Comparison of ENCODE assay signal across 10 cellular contexts in the genomic region with DNA sequence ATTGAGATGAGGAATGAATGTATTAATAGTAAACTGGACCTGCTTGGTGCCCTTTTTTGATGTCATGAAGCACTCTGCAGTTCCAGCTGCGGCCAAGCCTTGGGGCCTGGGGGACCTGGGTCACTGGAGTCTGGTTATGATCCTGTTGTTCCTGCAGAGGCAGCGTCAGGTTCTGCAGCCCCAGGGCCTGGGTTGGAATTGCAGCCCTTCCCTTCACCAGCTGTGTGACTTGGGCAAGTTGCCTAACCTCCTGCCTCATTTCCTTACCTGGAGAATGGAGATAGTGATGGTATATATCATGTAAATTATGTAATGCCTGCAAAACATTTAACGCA. TPM values are rescaled to one million over a fixed set of nuclear protein-coding genes. Genes with fewer than 3 reads are reported as not detected.
DNase-seq lines count a peak whose midpoint lies in the region; ATAC-seq, FAIRE-seq and TF ChIP-seq lines count a peak whose summit lies in the region.
"Had no signal": no experiment of that assay in that cellular context is flagged by ENCODE, and none has a peak within 500 bp of the region (broad histone marks: within the 10 kb centered on the region; RNA-seq: fewer than 3 reads in every experiment).

No MANE protein-coding gene starts in this region.

- no peaks in the 10 kb centered on the region for H3K9me3 ChIP-seq in Panc1 (ENCODE audit: control insufficient read depth, insufficient read depth, low read depth, low read length)
- no peaks in the 10 kb centered on the region for H3K9me3 ChIP-seq in kidney (ENCODE audit: control insufficient read depth in 1 of 2, low read length in 2 of 2)
- no peaks in the 10 kb centered on the region for H3K9me3 ChIP-seq in tibial artery
- no peaks in the 10 kb centered on the region for H3K9me3 ChIP-seq in endodermal cell (ENCODE audit: control insufficient read depth, low read length)
- H3K9me3 ChIP-seq in body of pancreas: no peaks in the 10 kb centered on the region
- H3K9me3 ChIP-seq: uterus had no signal

- BruUV-seq in Panc1 (replicated peaks; lab: Mats Ljungman, UMichigan): no TSS peak

- peak; percentile 75 for ATAC-seq in Panc1
- no peak for ATAC-seq in body of pancreas

- H3K36me3 ChIP-seq in Panc1 (ENCODE audit: control insufficient read depth, insufficient read depth, low read length) (no peaks in the 10 kb centered on the region), kidney (ENCODE audit: control insufficient read depth in 1 of 2, insufficient read depth in 2 of 2, low read length in 2 of 2) (no peaks in the 10 kb centered on the region), tibial artery (no peaks in the 10 kb centered on the region), endodermal cell (ENCODE audit: control insufficient read depth, insufficient read depth, low read length) (no peaks in the 10 kb centered on the region), body of pancreas (replicated peaks in 1 of 2; ENCODE audit: insufficient read depth in 1 of 2, low read depth in 2 of 2) (no peaks in the 10 kb centered on the region)
- H3K36me3 ChIP-seq: uterus had no signal

- H3K36me3 Mint-ChIP-seq in activated CD4-positive, alpha-beta memory T cell treated with anti-CD3 and anti-CD28 coated beads for 36 hours: peaks cover 2% of the 10 kb centered on the region
- H3K36me3 Mint-ChIP-seq in activated CD4-positive, alpha-beta memory T cell treated with anti-CD3 and anti-CD28 coated beads, Interleukin-2, amount 10 ng/mL, durations not matched to agents 7 days and 5 days (ENCODE audit: low read depth): peaks cover 4% of the 10 kb centered on the region
- no peaks in the 10 kb centered on the region for H3K36me3 Mint-ChIP-seq in endodermal cell (ENCODE audit: low read depth)
- H3K36me3 Mint-ChIP-seq in T-helper 2 cell treated with Interferon-gamma antibody and Interleukin-4, amounts not matched to agents 5 μg/mL and 100 μg/mL, for 36 hours (ENCODE audit: low read depth): no peaks in the 10 kb centered on the region

- no peak overlapping the region for H3K4me3 ChIP-seq in Panc1 (ENCODE audit: low read depth in 2 of 2, low read length in 2 of 2)
- H3K4me3 ChIP-seq in kidney (ENCODE audit: low read length in 2 of 2): peak overlapping the region in 1 of 2 donors; percentile 43
- H3K4me3 ChIP-seq in tibial artery: no peak overlapping the region
- H3K4me3 ChIP-seq in endodermal cell (ENCODE audit: low read length): no peak overlapping the region
- H3K4me3 ChIP-seq in body of pancreas: no peak overlapping the region
- H3K4me3 ChIP-seq: uterus had no signal

- CTCF ChIA-PET in activated CD4-positive, alpha-beta memory T cell treated with anti-CD3 and anti-CD28 coated beads for 36 hours (lab: Charles Lee): interaction anchor here (0.7 to 4.4 kb wide), 66 partner anchors 9 to 707 kb away, joined by 3 to 277 read pairs (median 6); a partner anchor contains a TSS
- CTCF ChIA-PET in activated CD4-positive, alpha-beta memory T cell treated with anti-CD3 and anti-CD28 coated beads, Interleukin-2, amount 10 ng/mL, durations not matched to agents 7 days and 5 days (lab: Charles Lee): interaction anchor here (0.7 to 9.0 kb wide), 45 partner anchors 8 to 692 kb away, joined by 3 to 253 read pairs (median 5); a partner anchor contains a TSS
- CTCF ChIA-PET in Panc1 (lab: Charles Lee): interaction anchor here (0.6 to 1.7 kb wide), 6 partner anchors 23 to 1011 kb away, joined by 3 to 5 read pairs (median 4); a partner anchor contains a TSS

- no peak for TF ChIP-seq POLR2A in body of pancreas (IDR thresholded peaks at IDR 0.05)

- FAIRE-seq in kidney (lab: Jason Lieb, UNC): no peak

- H3K27ac ChIP-seq in Panc1 (ENCODE audit: low read length): peak overlapping the region; percentile 76
- H3K27ac ChIP-seq in kidney (ENCODE audit: low read depth in 2 of 2, low read length in 2 of 2): peak overlapping the region; percentile 72 to 80
- H3K27ac ChIP-seq in tibial artery: peak overlapping the region; percentile 30 to 57
- H3K27ac ChIP-seq in endodermal cell (ENCODE audit: low read depth, low read length): no peak overlapping the region
- H3K27ac ChIP-seq in body of pancreas: no peak overlapping the region

- in situ Hi-C loops in Panc1 (cut with HindIII; ENCODE audit: low pct_unique_long_range_greater_than_20kb, low sequenced_read_pairs): no loop called here

- TF ChIP-seq CTCF in Panc1 (IDR thresholded peaks at IDR 0.05) (no peak), kidney (IDR thresholded peaks at IDR 0.05; ENCODE audit: borderline replicate concordance, extremely low read depth, insufficient read depth) (no peak), tibial artery (IDR thresholded peaks at IDR 0.05) (no peak), endodermal cell (conservative IDR thresholded peaks at IDR 0.05) (no peak), body of pancreas (IDR thresholded peaks at IDR 0.05) (no peak)

- no peak overlapping the region for H3K4me3 Mint-ChIP-seq in activated CD4-positive, alpha-beta memory T cell treated with anti-CD3 and anti-CD28 coated beads for 36 hours
- no peak overlapping the region for H3K4me3 Mint-ChIP-seq in activated CD4-positive, alpha-beta memory T cell treated with anti-CD3 and anti-CD28 coated beads, Interleukin-2, amount 10 ng/mL, durations not matched to agents 7 days and 5 days
- no peak overlapping the region for H3K4me3 Mint-ChIP-seq in endodermal cell
- H3K4me3 Mint-ChIP-seq in T-helper 2 cell treated with Interferon-gamma antibody and Interleukin-4, amounts not matched to agents 5 μg/mL and 100 μg/mL, for 36 hours: no peak overlapping the region

- no peak for DNase-seq in activated CD4-positive, alpha-beta memory T cell treated with anti-CD3 and anti-CD28 coated beads for 36 hours
- DNase-seq in activated CD4-positive, alpha-beta memory T cell treated with anti-CD3 and anti-CD28 coated beads, Interleukin-2, amount 10 ng/mL, durations not matched to agents 7 days and 5 days: no peak
- DNase-seq in Panc1 (ENCODE audit: low read depth, low spot score) (no peak), kidney (peak; percentile 80), tibial artery (no peak), endodermal cell (no peak), body of pancreas (no peak)
- no peak for DNase-seq in T-helper 2 cell treated with Interferon-gamma antibody and Interleukin-4, amounts not matched to agents 5 μg/mL and 100 μg/mL, for 36 hours (ENCODE audit: low spot score)
- DNase-seq: activated naive CD4-positive, alpha-beta T cell treated with anti-CD3 and anti-CD28 coated beads, Interleukin-2, amount 50 U/mL, for 16 hours had no signal

- H3K27me3 Mint-ChIP-seq in activated CD4-positive, alpha-beta memory T cell treated with anti-CD3 and anti-CD28 coated beads for 36 hours: no peaks in the 10 kb centered on the region
- H3K27me3 Mint-ChIP-seq in activated CD4-positive, alpha-beta memory T cell treated with anti-CD3 and anti-CD28 coated beads, Interleukin-2, amount 10 ng/mL, durations not matched to agents 7 days and 5 days: no peaks in the 10 kb centered on the region
- peaks cover 9% of the 10 kb centered on the region for H3K27me3 Mint-ChIP-seq in endodermal cell (ENCODE audit: insufficient read depth)
- H3K27me3 Mint-ChIP-seq in T-helper 2 cell treated with Interferon-gamma antibody and Interleukin-4, amounts not matched to agents 5 μg/mL and 100 μg/mL, for 36 hours (ENCODE audit: low read depth): no peaks in the 10 kb centered on the region

- H3K4me1 Mint-ChIP-seq in activated CD4-positive, alpha-beta memory T cell treated with anti-CD3 and anti-CD28 coated beads for 36 hours (ENCODE audit: low read depth): peaks cover 10% of the 10 kb centered on the region
- H3K4me1 Mint-ChIP-seq in activated CD4-positive, alpha-beta memory T cell treated with anti-CD3 and anti-CD28 coated beads, Interleukin-2, amount 10 ng/mL, durations not matched to agents 7 days and 5 days: peaks cover 18% of the 10 kb centered on the region
- no peaks in the 10 kb centered on the region for H3K4me1 Mint-ChIP-seq in endodermal cell
- H3K4me1 Mint-ChIP-seq in T-helper 2 cell treated with Interferon-gamma antibody and Interleukin-4, amounts not matched to agents 5 μg/mL and 100 μg/mL, for 36 hours (ENCODE audit: low read depth): peaks cover 11% of the 10 kb centered on the region

- WGBS in endodermal cell (ENCODE audit: insufficient coverage in 1 of 2, insufficient read length in 1 of 2), 2 experiments: 95 to 100% methylated on average over 2 to 3 of the region's 3 CpGs
- 64 to 75% methylated on average over 3 of the region's 3 CpGs for WGBS in body of pancreas, 2 donors

- H3K27me3 ChIP-seq in Panc1 (ENCODE audit: control insufficient read depth, insufficient read depth, low read length) (no peaks in the 10 kb centered on the region), tibial artery (no peaks in the 10 kb centered on the region), endodermal cell (ENCODE audit: control insufficient read depth, insufficient read depth, low read length, poor library complexity, severe bottlenecking) (no peaks in the 10 kb centered on the region), body of pancreas (no peaks in the 10 kb centered on the region)
- H3K27me3 ChIP-seq: uterus had no signal

- intact Hi-C loops in activated CD4-positive, alpha-beta memory T cell treated with anti-CD3 and anti-CD28 coated beads for 36 hours (cut with micrococcal nuclease): loop anchor here (2.0 kb wide), 3 partner anchors 204 to 424 kb away; no protein-coding TSS in a partner anchor
- intact Hi-C loops in Panc1 (cut with micrococcal nuclease; ENCODE audit: unreplicated experiment) (loop anchor here (1.0 to 10.0 kb wide), 2 partner anchors 60 to 424 kb away; no protein-coding TSS in a partner anchor), kidney (cut with DNase I) (loop anchor here (5.0 kb wide), 1 partner anchor 423 kb away; no protein-coding TSS in a partner anchor), tibial artery (cut with DNase I; ENCODE audit: low total_unique reads) (loop anchor here (2.0 to 5.0 kb wide), 2 partner anchors 273 to 426 kb away; no protein-coding TSS in a partner anchor), body of pancreas (cut with DNase I) (loop anchor here (5.0 to 10.0 kb wide), 2 partner anchors 280 to 423 kb away; no protein-coding TSS in a partner anchor)

- peak overlapping the region in 1 of 2 donors; percentile 43 for H3K9ac ChIP-seq in kidney (ENCODE audit: low read length in 2 of 2)
- H3K9ac ChIP-seq in endodermal cell (ENCODE audit: extremely low read depth, low read length, poor library complexity, severe bottlenecking): no peak overlapping the region

- H3K4me1 ChIP-seq in Panc1 (ENCODE audit: control insufficient read depth, insufficient read depth, low read length) (peaks cover 22% of the 10 kb centered on the region), kidney (ENCODE audit: control insufficient read depth in 1 of 2, insufficient read depth in 1 of 2, low read depth in 1 of 2, low read length in 2 of 2) (peaks cover 4 to 5% of the 10 kb centered on the region in 2 donors), tibial artery (peaks cover 0 to 12% (median 6%) of the 10 kb centered on the region in 4 donors), endodermal cell (ENCODE audit: control insufficient read depth, insufficient read depth, low read length) (no peaks in the 10 kb centered on the region), body of pancreas (no peaks in the 10 kb centered on the region)
- H3K4me1 ChIP-seq: uterus had no signal

- H3K9me3 Mint-ChIP-seq in activated CD4-positive, alpha-beta memory T cell treated with anti-CD3 and anti-CD28 coated beads for 36 hours: peaks cover 5% of the 10 kb centered on the region
- no peaks in the 10 kb centered on the region for H3K9me3 Mint-ChIP-seq in activated CD4-positive, alpha-beta memory T cell treated with anti-CD3 and anti-CD28 coated beads, Interleukin-2, amount 10 ng/mL, durations not matched to agents 7 days and 5 days
- H3K9me3 Mint-ChIP-seq in endodermal cell: peaks cover 11% of the 10 kb centered on the region
- no peaks in the 10 kb centered on the region for H3K9me3 Mint-ChIP-seq in T-helper 2 cell treated with Interferon-gamma antibody and Interleukin-4, amounts not matched to agents 5 μg/mL and 100 μg/mL, for 36 hours

- POLR2A ChIA-PET in activated CD4-positive, alpha-beta memory T cell treated with anti-CD3 and anti-CD28 coated beads for 36 hours (lab: Charles Lee): interaction anchor here (1.1 to 2.5 kb wide), 6 partner anchors 9 to 423 kb away, joined by 3 to 19 read pairs (median 8); a partner anchor contains a TSS
- POLR2A ChIA-PET in activated CD4-positive, alpha-beta memory T cell treated with anti-CD3 and anti-CD28 coated beads, Interleukin-2, amount 10 ng/mL, durations not matched to agents 7 days and 5 days (lab: Charles Lee): interaction anchor here (0.8 to 3.0 kb wide), 12 partner anchors 8 to 424 kb away, joined by 3 to 30 read pairs (median 5); a partner anchor contains a TSS
- POLR2A ChIA-PET in Panc1 (lab: Charles Lee): interaction anchor here (0.6 to 0.7 kb wide), 2 partner anchors 138 to 162 kb away, joined by 4 to 5 read pairs; no protein-coding TSS in a partner anchor

- peak overlapping the region; percentile 5 for H3K27ac Mint-ChIP-seq in activated CD4-positive, alpha-beta memory T cell treated with anti-CD3 and anti-CD28 coated beads for 36 hours
- no peak overlapping the region for H3K27ac Mint-ChIP-seq in activated CD4-positive, alpha-beta memory T cell treated with anti-CD3 and anti-CD28 coated beads, Interleukin-2, amount 10 ng/mL, durations not matched to agents 7 days and 5 days
- H3K27ac Mint-ChIP-seq in endodermal cell: no peak overlapping the region
- no peak overlapping the region for H3K27ac Mint-ChIP-seq in T-helper 2 cell treated with Interferon-gamma antibody and Interleukin-4, amounts not matched to agents 5 μg/mL and 100 μg/mL, for 36 hours

RNA-seq across cellular contexts. Expression of a gene that starts 9.1 kb away (rescaled TPM):
- total RNA-seq in activated CD4-positive, alpha-beta memory T cell treated with anti-CD3 and anti-CD28 coated beads for 36 hours: 100 to 1,000 TPM; 208 to 210 TPM
- 100 to 1,000 TPM; 193 to 196 TPM for total RNA-seq in activated CD4-positive, alpha-beta memory T cell treated with anti-CD3 and anti-CD28 coated beads, Interleukin-2, amount 10 ng/mL, durations not matched to agents 7 days and 5 days
- 190 TPM for total RNA-seq in Panc1 (2021; ENCODE audit: unreplicated experiment)
- polyA plus RNA-seq in Panc1 (2012; ENCODE audit: insufficient read length): 219 TPM
- 165 TPM for total RNA-seq in kidney
- 693 TPM for polyA plus RNA-seq in kidney (ENCODE audit: insufficient read depth, low read depth, low replicate concordance)
- 100 to 1,000 TPM; 223 to 252 TPM for total RNA-seq in endodermal cell
- polyA plus RNA-seq in endodermal cell (2013, experiment 1 of 2): 337 TPM
- 295 TPM for polyA plus RNA-seq in endodermal cell (2013, experiment 2 of 2)
- total RNA-seq in body of pancreas: 10 to 100 TPM; 79.1 to 85.0 TPM

Comparison
In these comparisons a context has a peak if more than half of its experiments do, and no peak if none do; other contexts are left out.
1. H3K27ac ChIP-seq: peak in Panc1 (single experiment), kidney (2 of 2) and tibial artery (2 of 2); none in endodermal cell (single experiment) and body of pancreas (0 of 4).